9 cellular contexts compared by ENCODE assay signal in the genomic region with DNA sequence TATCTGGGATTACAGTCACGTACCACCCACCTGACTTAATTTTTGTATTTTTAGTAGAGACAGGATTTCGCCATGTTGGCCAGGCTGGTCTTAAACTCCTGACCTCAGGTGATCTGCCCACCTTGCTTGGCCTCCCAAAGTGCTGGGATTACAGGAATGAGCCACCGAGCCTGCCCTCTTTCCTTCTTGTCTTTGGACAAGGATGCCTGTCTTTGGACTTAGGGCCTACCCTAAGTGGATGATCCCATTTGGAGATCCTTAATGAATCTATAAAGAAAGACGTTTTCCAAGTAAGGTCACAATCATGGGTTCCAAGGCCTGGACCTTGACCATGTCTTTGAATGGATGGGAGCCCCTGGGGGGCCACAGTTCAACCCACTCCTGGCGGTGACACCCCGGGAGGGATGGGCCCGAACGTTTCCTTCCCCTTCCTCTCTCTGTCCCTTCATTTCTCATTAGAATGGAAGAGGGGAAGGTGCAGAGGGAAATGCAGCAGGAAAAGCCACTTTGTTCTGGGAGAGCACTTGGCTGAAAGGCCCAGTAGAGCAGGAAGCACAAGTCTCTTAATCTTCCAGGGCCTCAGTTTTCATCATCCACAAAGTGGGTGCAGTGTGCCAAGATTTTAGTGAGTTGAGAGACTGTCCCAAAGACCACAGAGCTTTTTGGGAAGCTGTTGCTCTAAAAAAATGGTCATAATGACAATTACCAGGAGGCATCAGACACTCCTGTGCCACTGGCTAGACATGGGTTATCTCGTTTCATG.
DNase-seq lines count a peak whose midpoint lies in the region; ATAC-seq and TF ChIP-seq lines count a peak whose summit lies in the region.
"Had no signal": no experiment of that assay in that cellular context is flagged by ENCODE, and none has a peak within 500 bp of the region (broad histone marks: within the 10 kb centered on the region; RNA-seq: fewer than 3 reads in every experiment).

No MANE protein-coding gene starts in this region.

- peak overlapping the region; percentile 30 to 53 for H3K27ac Mint-ChIP-seq in activated naive CD4-positive, alpha-beta T cell treated with anti-CD3 and anti-CD28 coated beads, Interleukin-2, amount 50 U/mL, for 72 hours
- H3K27ac Mint-ChIP-seq in naive thymus-derived CD4-positive, alpha-beta T cell = peak overlapping the region; percentile 40 to 92 (median 70)

- intact Hi-C loops in naive thymus-derived CD4-positive, alpha-beta T cell (cut with micrococcal nuclease) = loop anchor here (1.0 to 2.0 kb wide), 4 partner anchors 21 to 94 kb away; no protein-coding TSS in a partner anchor

- H3K9me2 ChIP-seq in DOHH2 (replicated peaks; ENCODE audit: control insufficient read depth, low read length) = no peaks in the 10 kb centered on the region

- no peak overlapping the region for H2AK5ac ChIP-seq in trophoblast cell (ENCODE audit: low read length)

- no peak for TF ChIP-seq CTCF in BE2C (IDR thresholded peaks at IDR 0.05; ENCODE audit: low read depth, low read length)
- TF ChIP-seq CTCF in DOHH2 (IDR thresholded peaks at IDR 0.05; ENCODE audit: low read depth, low read length, poor library complexity, severe bottlenecking) = no peak

- H2BK120ac ChIP-seq in trophoblast cell (ENCODE audit: insufficient read depth, low read length, poor library complexity) = no peak overlapping the region

- H4K91ac ChIP-seq in trophoblast cell (ENCODE audit: low read depth, low read length) = no peak overlapping the region

- peaks cover 13% of the 10 kb centered on the region for H4K20me1 ChIP-seq in DOHH2 (ENCODE audit: control insufficient read depth, insufficient read depth, low read depth, low read length)

- no peak overlapping the region for H3K4ac ChIP-seq in trophoblast cell (ENCODE audit: low read depth, low read length)

- no peak overlapping the region for H3K23ac ChIP-seq in trophoblast cell (ENCODE audit: low read length)

- no peak overlapping the region for H2BK5ac ChIP-seq in trophoblast cell (ENCODE audit: low read depth, low read length, poor library complexity)

- peaks cover 0 to 13% of the 10 kb centered on the region in 2 donors for H3K36me3 Mint-ChIP-seq in activated naive CD4-positive, alpha-beta T cell treated with anti-CD3 and anti-CD28 coated beads, Interleukin-2, amount 50 U/mL, for 72 hours
- peaks cover 4 to 11% (median 6%) of the 10 kb centered on the region in 5 donors for H3K36me3 Mint-ChIP-seq in naive thymus-derived CD4-positive, alpha-beta T cell

- H4K8ac ChIP-seq in trophoblast cell (ENCODE audit: low read depth, low read length) = no peak overlapping the region

- no peak overlapping the region for H2BK12ac ChIP-seq in trophoblast cell (ENCODE audit: low read length)

- peak overlapping the region in 1 of 10 donors; percentile 19 for H3K4me3 Mint-ChIP-seq in naive thymus-derived CD4-positive, alpha-beta T cell

- H3K27ac ChIP-seq in DOHH2 (ENCODE audit: low read depth, low read length) (peak overlapping the region; percentile 29; the same call in 1 of the 2 replicates), trophoblast cell (ENCODE audit: low read depth, low read length) (no peak overlapping the region)
- peak overlapping the region; percentile 27 for H3K27ac ChIP-seq in naive thymus-derived CD4-positive, alpha-beta T cell (ENCODE audit: low read depth, low read length)

- CTCF ChIA-PET in naive thymus-derived CD4-positive, alpha-beta T cell (lab: Charles Lee) = interaction anchor here (0.7 to 4.0 kb wide), 20 partner anchors 9 to 163 kb away, joined by 3 to 45 read pairs (median 3); no protein-coding TSS in a partner anchor

- no peak overlapping the region for H4K12ac ChIP-seq in trophoblast cell (ENCODE audit: low read depth, low read length)

- no peaks in the 10 kb centered on the region for H3K27me3 Mint-ChIP-seq in naive thymus-derived CD4-positive, alpha-beta T cell

- H3K4me2 ChIP-seq in DOHH2 (ENCODE audit: low read length) (peak overlapping the region; percentile 36), trophoblast cell (ENCODE audit: low read length) (no peak overlapping the region)

- no peaks in the 10 kb centered on the region for H3K4me1 ChIP-seq in BE2C
- H3K4me1 ChIP-seq in DOHH2 (ENCODE audit: control insufficient read depth, low read length) = peaks cover 56% of the 10 kb centered on the region
- H3K4me1 ChIP-seq in naive thymus-derived CD4-positive, alpha-beta T cell (ENCODE audit: control insufficient read depth in 2 of 2, insufficient read depth in 2 of 2, low read length in 2 of 2) = peaks cover 11 to 21% of the 10 kb centered on the region in 2 donors
- peaks cover 0 to 3% of the 10 kb centered on the region in 2 experiments for H3K4me1 ChIP-seq in trophoblast cell (ENCODE audit: control insufficient read depth in 1 of 2, insufficient read depth in 2 of 2, low read length in 2 of 2)
- H3K4me1 ChIP-seq: HAP-1 had no signal

- WGBS in trophoblast cell (ENCODE audit: extremely low coverage, insufficient coverage, insufficient read length) = no CpG with 5 or more reads among the region's 9 CpGs

- H3K9me3 ChIP-seq in BE2C (no peaks in the 10 kb centered on the region), DOHH2 (ENCODE audit: control insufficient read depth, insufficient read depth, low read length) (no peaks in the 10 kb centered on the region), trophoblast cell (ENCODE audit: insufficient read depth, low read depth, low read length) (peaks cover 8% of the 10 kb centered on the region)
- H3K9me3 ChIP-seq in naive thymus-derived CD4-positive, alpha-beta T cell (ENCODE audit: control insufficient read depth in 2 of 3, low read length in 3 of 3) = no peaks in the 10 kb centered on the region
- H3K9me3 ChIP-seq: HAP-1 had no signal

- DNase-seq in BE2C = peak; percentile 1
- DNase-seq in activated naive CD4-positive, alpha-beta T cell treated with anti-CD3 and anti-CD28 coated beads, Interleukin-2, amount 50 U/mL, for 72 hours (ENCODE audit: low spot score in 2 of 2) = peak in 1 of 2 donors; percentile 45
- DNase-seq in naive thymus-derived CD4-positive, alpha-beta T cell = no peak
- DNase-seq in ACHN = no peak
- DNase-seq in SKM-1 treated with dmso at 0.1 percent for 144 hours (lab: John Stamatoyannopoulos, UW; ENCODE audit: unreplicated experiment) = no peak
- DNase-seq in trophoblast cell = no peak

- no peak overlapping the region for H3K4me3 ChIP-seq in BE2C (ENCODE audit: low read depth, low read length)
- no peak overlapping the region for H3K4me3 ChIP-seq in DOHH2 (ENCODE audit: low read length)
- H3K4me3 ChIP-seq in naive thymus-derived CD4-positive, alpha-beta T cell (ENCODE audit: low read length) = no peak overlapping the region
- H3K4me3 ChIP-seq in trophoblast cell (ENCODE audit: low read depth, low read length) = no peak overlapping the region
- H3K4me3 ChIP-seq: HAP-1 had no signal

- H3K79me1 ChIP-seq in trophoblast cell (ENCODE audit: low read length) = no peaks in the 10 kb centered on the region

- no peak overlapping the region for H3K9ac ChIP-seq in trophoblast cell (ENCODE audit: low read length)

- peaks cover 10% of the 10 kb centered on the region; the same call in 1 of the 2 replicates for H3K79me2 ChIP-seq in DOHH2 (ENCODE audit: control insufficient read depth, low read length)
- no peaks in the 10 kb centered on the region for H3K79me2 ChIP-seq in trophoblast cell (ENCODE audit: control insufficient read depth, insufficient read depth, low read length, poor library complexity)

- POLR2A ChIA-PET in naive thymus-derived CD4-positive, alpha-beta T cell (lab: Charles Lee) = interaction anchor here (0.7 to 4.3 kb wide), 19 partner anchors 30 to 164 kb away, joined by 3 to 41 read pairs (median 5); no protein-coding TSS in a partner anchor

- no peaks in the 10 kb centered on the region for H3K9me3 Mint-ChIP-seq in activated naive CD4-positive, alpha-beta T cell treated with anti-CD3 and anti-CD28 coated beads, Interleukin-2, amount 50 U/mL, for 72 hours
- H3K9me3 Mint-ChIP-seq in naive thymus-derived CD4-positive, alpha-beta T cell = no peaks in the 10 kb centered on the region

- H3K36me3 ChIP-seq in BE2C (peaks cover 71% of the 10 kb centered on the region), DOHH2 (ENCODE audit: control insufficient read depth, low read length) (peaks cover 94% of the 10 kb centered on the region), trophoblast cell (ENCODE audit: control insufficient read depth in 1 of 2, insufficient read depth in 2 of 2, low read length in 2 of 2) (peaks cover 71 to 78% of the 10 kb centered on the region in 2 experiments)
- H3K36me3 ChIP-seq in naive thymus-derived CD4-positive, alpha-beta T cell (ENCODE audit: control insufficient read depth in 2 of 3, insufficient read depth in 3 of 3, low read length in 3 of 3) = peaks cover 14 to 93% (median 29%) of the 10 kb centered on the region in 3 experiments

- H3K18ac ChIP-seq in trophoblast cell (ENCODE audit: low read length) = no peak overlapping the region

- H3K4me1 Mint-ChIP-seq in naive thymus-derived CD4-positive, alpha-beta T cell = peaks cover 5 to 30% (median 20%) of the 10 kb centered on the region in 7 donors

- in situ Hi-C loops in ACHN (cut with HindIII; ENCODE audit: low pct_ligation_motif_present, low pct_unique_long_range_greater_than_20kb, low sequenced_read_pairs) = no loop called here

- H3F3A ChIP-seq in DOHH2 (ENCODE audit: control insufficient read depth, insufficient read depth) = peaks cover 19% of the 10 kb centered on the region; the same call in 1 of the 2 replicates

- no peak overlapping the region for H3K14ac ChIP-seq in trophoblast cell (ENCODE audit: low read length)

- ATAC-seq in activated naive CD4-positive, alpha-beta T cell treated with anti-CD3 and anti-CD28 coated beads, Interleukin-2, amount 50 U/mL, for 72 hours = no peak
- no peak for ATAC-seq in naive thymus-derived CD4-positive, alpha-beta T cell
- ATAC-seq in GM21423 (IDR thresholded peaks at IDR 0.05; ENCODE audit: unreplicated experiment) = no peak

- no peak overlapping the region for H2AFZ ChIP-seq in trophoblast cell (ENCODE audit: insufficient read depth, low read length, poor library complexity)

- H3K27me3 ChIP-seq in BE2C (no peaks in the 10 kb centered on the region), DOHH2 (ENCODE audit: control insufficient read depth, low read length) (no peaks in the 10 kb centered on the region), trophoblast cell (ENCODE audit: insufficient read depth, low read length) (no peaks in the 10 kb centered on the region)
- H3K27me3 ChIP-seq in naive thymus-derived CD4-positive, alpha-beta T cell (ENCODE audit: control insufficient read depth in 2 of 2, insufficient read depth in 2 of 2, low read length in 2 of 2) = no peaks in the 10 kb centered on the region
